ENCODE assay signal across 8 cellular contexts in the genomic region with DNA sequence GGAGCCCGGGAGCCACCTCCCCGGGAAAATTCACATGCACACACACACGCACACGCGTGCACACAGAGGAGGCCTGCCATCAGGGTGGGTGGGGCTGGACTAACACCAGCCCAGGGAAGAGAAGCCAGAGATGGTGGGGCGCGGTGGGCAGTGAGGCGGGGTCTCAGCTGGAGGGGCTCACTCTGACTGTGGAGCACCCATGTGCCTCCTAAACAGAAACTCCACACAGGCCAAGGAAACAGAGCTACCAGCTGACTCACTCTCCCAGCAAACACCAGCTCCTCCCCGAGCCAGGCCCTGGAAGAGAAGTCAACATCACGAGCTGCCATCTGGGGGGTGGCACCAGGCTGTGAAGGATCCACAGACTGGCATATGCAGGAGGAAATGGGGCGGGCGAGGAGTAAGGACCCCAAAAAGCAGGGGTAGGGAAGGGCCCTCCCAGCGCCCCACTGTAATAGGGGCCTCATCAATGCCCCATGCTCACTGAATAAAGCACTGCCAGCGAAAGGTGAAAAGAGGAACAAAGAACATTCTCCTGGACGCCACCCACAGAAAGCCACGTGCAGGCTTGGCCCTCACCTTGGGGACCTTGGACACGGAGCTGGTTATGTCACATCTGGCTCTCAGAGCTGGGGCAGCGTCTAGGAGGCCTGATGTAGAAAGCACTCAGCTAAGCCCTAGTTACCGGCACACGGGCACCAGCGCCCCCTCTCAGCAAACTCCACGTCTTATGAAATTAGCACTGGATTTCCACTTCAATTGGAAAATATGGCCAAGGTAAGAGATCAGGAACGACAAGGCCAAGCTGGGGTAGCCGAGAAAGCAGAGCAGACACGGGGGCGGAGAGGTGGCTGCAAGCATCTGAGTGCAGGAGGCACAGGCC. TPM values are rescaled to one million over a fixed set of nuclear protein-coding genes. Genes with fewer than 3 reads are reported as not detected.
A peak's percentile ranks its signal among the peaks of the same experiment; 100 is the strongest.
DNase-seq lines count a peak whose midpoint lies in the region; ATAC-seq and TF ChIP-seq lines count a peak whose summit lies in the region.

No MANE protein-coding gene starts in this region.

- TF ChIP-seq CTCF in OCI-LY1 (IDR thresholded peaks at IDR 0.05; ENCODE audit: low read length): peak; percentile 60

- no peaks in the 10 kb centered on the region for H3K9me3 ChIP-seq in OCI-LY1 (ENCODE audit: low read length)
- H3K9me3 ChIP-seq in endocrine pancreas (ENCODE audit: control insufficient read depth, low read length): no peaks in the 10 kb centered on the region

- no peaks in the 10 kb centered on the region for H3F3A ChIP-seq in OCI-LY1 (ENCODE audit: insufficient read depth, low read length)

- H3K9ac ChIP-seq in OCI-LY1 (ENCODE audit: low read length): no peak overlapping the region
- H3K9ac ChIP-seq in endocrine pancreas (ENCODE audit: control insufficient read depth, insufficient read depth, low read length): peak overlapping the region; percentile 54

- H3K4me1 ChIP-seq in OCI-LY1 (ENCODE audit: insufficient read depth, low read length, severe bottlenecking): peaks cover 19% of the 10 kb centered on the region
- H3K4me1 ChIP-seq in endocrine pancreas (ENCODE audit: control insufficient read depth, insufficient read depth, low read length): no peaks in the 10 kb centered on the region

- H3K36me3 ChIP-seq in OCI-LY1 (ENCODE audit: insufficient read depth, low read length) (no peaks in the 10 kb centered on the region), endocrine pancreas (ENCODE audit: control insufficient read depth, insufficient read depth, low read length) (no peaks in the 10 kb centered on the region)

- no peaks in the 10 kb centered on the region for H4K20me1 ChIP-seq in OCI-LY1 (ENCODE audit: insufficient read depth, low read length)

- H3K79me2 ChIP-seq in OCI-LY1 (ENCODE audit: insufficient read depth, low read length): no peaks in the 10 kb centered on the region

- H3K9me2 ChIP-seq in OCI-LY1 (ENCODE audit: low read depth, low read length): no peaks in the 10 kb centered on the region

- H3K4me2 ChIP-seq in OCI-LY1 (ENCODE audit: low read length): no peak overlapping the region

- peak; percentile 47 for ATAC-seq in GM21723 (IDR thresholded peaks at IDR 0.05; ENCODE audit: unreplicated experiment)
- ATAC-seq in HG02870 (IDR thresholded peaks at IDR 0.05; ENCODE audit: unreplicated experiment): no peak

- no peak overlapping the region for H2AFZ ChIP-seq in OCI-LY1 (ENCODE audit: low read length)

- H3K27ac ChIP-seq in OCI-LY1 (ENCODE audit: low read depth, low read length, poor library complexity, severe bottlenecking): no peak overlapping the region

- H3K27me3 ChIP-seq in OCI-LY1 (ENCODE audit: insufficient read depth, low read length) (peaks cover 7% of the 10 kb centered on the region), endocrine pancreas (ENCODE audit: control insufficient read depth, insufficient read depth, low read length) (no peaks in the 10 kb centered on the region)

- H3K4me3 ChIP-seq in OCI-LY1 (ENCODE audit: low read depth, low read length, poor library complexity, severe bottlenecking): no peak overlapping the region
- no peak overlapping the region for H3K4me3 ChIP-seq in endocrine pancreas (ENCODE audit: control insufficient read depth, insufficient read depth, low read length)

- DNase-seq in C1 segment of cervical spinal cord (lab: John Stamatoyannopoulos, UW) (peak in 11 of 14 donors; percentile 62 to 88 (median 78)), medulla oblongata (ENCODE audit: extremely low spot score) (peak; percentile 96), ureter (ENCODE audit: low spot score) (peak; percentile 85)
- DNase-seq in stimulated activated naive CD4-positive, alpha-beta T cell treated with Interleukin-2 at 50 U/mL for 16 hours (lab: John Stamatoyannopoulos, UW): no peak

RNA-seq across cellular contexts. Expression of a gene that starts 8.4 kb away (rescaled TPM):
- total RNA-seq in ureter: 81.6 TPM

RNA-seq across cellular contexts. Expression of a gene that starts 43.0 kb away (rescaled TPM):
- total RNA-seq in ureter: 11.0 TPM
